In genomic region chr5:159912033-159912800, GRCh38 we compare ENCODE assay signal across 11 cellular contexts. TPM values are rescaled to one million over a fixed set of nuclear protein-coding genes. Genes with fewer than 3 reads are reported as not detected.
DNase-seq lines count a peak whose midpoint lies in the region; ATAC-seq and TF ChIP-seq lines count a peak whose summit lies in the region.
"Had no signal": no experiment of that assay in that cellular context is flagged by ENCODE, and none has a peak within 500 bp of the region (broad histone marks: within the 10 kb centered on the region; RNA-seq: fewer than 3 reads in every experiment).

No MANE protein-coding gene starts in this region.

- H3K9ac ChIP-seq in IMR-90 (ENCODE audit: low read depth, low read length): 0 out of 2 replicates have a peak overlapping the region, but pooled peaks have one; percentile 0

- intact Hi-C loops in IMR-90 (cut with micrococcal nuclease) (no loop called here), left colon (cut with DNase I, micrococcal nuclease) (loop anchor here in 1 of 2 donors (10.0 kb wide), 1 partner anchor 467 kb away; no protein-coding TSS in a partner anchor)

- no peaks in the 10 kb centered on the region for H3K27me3 ChIP-seq in IMR-90 (ENCODE audit: control insufficient read depth, insufficient read depth, low read length)

- H3K4me3 Mint-ChIP-seq in chondrocyte (ENCODE audit: unreplicated experiment) (no peak overlapping the region), type B pancreatic cell (peak overlapping the region; percentile 29)
- no peak overlapping the region for H3K4me3 Mint-ChIP-seq in activated CD4-positive, alpha-beta memory T cell treated with anti-CD3 and anti-CD28 coated beads, Interleukin-2, amount 10 ng/mL, durations not matched to agents 7 days and 5 days

- in situ Hi-C loops in IMR-90 (cut with MboI; ENCODE audit: low sequenced_read_pairs): no loop called here

- H2AK9ac ChIP-seq in IMR-90 (replicated peaks; ENCODE audit: low read depth, low read length, poor library complexity): no peak overlapping the region

- H3K23ac ChIP-seq in IMR-90 (ENCODE audit: low read depth, low read length): peak overlapping the region; percentile 39

- TF ChIP-seq POLR2A in IMR-90 (IDR thresholded peaks at IDR 0.05; ENCODE audit: low read depth, low read length): no peak

- BruUV-seq in IMR-90 (replicated peaks; lab: Mats Ljungman, UMichigan): no TSS peak

- DNase-seq in IMR-90 (peak; percentile 65), chondrocyte (ENCODE audit: low spot score) (no peak), left colon (no peak), type B pancreatic cell (ENCODE audit: extremely low spot score, unreplicated experiment) (no peak), NCI-H1436 (lab: John Stamatoyannopoulos, UW) (no peak), NCI-H345 treated with DMSO at 0.1 percent for 48 hours (lab: John Stamatoyannopoulos, UW; ENCODE audit: unreplicated experiment) (no peak), DMS 273 (lab: John Stamatoyannopoulos, UW; ENCODE audit: unreplicated experiment) (no peak)
- no peak for DNase-seq in activated CD4-positive, alpha-beta memory T cell treated with anti-CD3 and anti-CD28 coated beads, Interleukin-2, amount 10 ng/mL, durations not matched to agents 7 days and 5 days
- DNase-seq: DMS79 treated with DMSO at 0.1 percent for 48 hours, pancreas had no signal

- H3K4me2 ChIP-seq in IMR-90 (ENCODE audit: low read depth, low read length): peak overlapping the region; percentile 47; the same call in 1 of the 2 replicates

- no peak overlapping the region; the same call in 1 of the 2 replicates for H3K56ac ChIP-seq in IMR-90 (ENCODE audit: extremely low read depth, insufficient read depth, low read length)

- peak overlapping the region; percentile 75 for H3K27ac Mint-ChIP-seq in chondrocyte (ENCODE audit: unreplicated experiment)
- peak overlapping the region; percentile 74 for H3K27ac Mint-ChIP-seq in type B pancreatic cell
- no peak overlapping the region for H3K27ac Mint-ChIP-seq in activated CD4-positive, alpha-beta memory T cell treated with anti-CD3 and anti-CD28 coated beads, Interleukin-2, amount 10 ng/mL, durations not matched to agents 7 days and 5 days

- no peaks in the 10 kb centered on the region for H3K36me3 ChIP-seq in IMR-90 (ENCODE audit: control insufficient read depth, insufficient read depth, low read length)
- H3K36me3 ChIP-seq: pancreas had no signal

- H4K8ac ChIP-seq in IMR-90 (ENCODE audit: low read depth in 2 of 2, low read length in 2 of 2): peak overlapping the region in 1 of 2 experiments; percentile 59; a peak in 3 of 4 replicates

- peak overlapping the region; percentile 2 for H3K27ac ChIP-seq in IMR-90 (ENCODE audit: insufficient read depth, low read length)
- H3K27ac ChIP-seq: pancreas had no signal

- H3K36me3 Mint-ChIP-seq in chondrocyte (ENCODE audit: low read depth): no peaks in the 10 kb centered on the region
- H3K36me3 Mint-ChIP-seq in type B pancreatic cell: no peaks in the 10 kb centered on the region
- no peaks in the 10 kb centered on the region for H3K36me3 Mint-ChIP-seq in activated CD4-positive, alpha-beta memory T cell treated with anti-CD3 and anti-CD28 coated beads, Interleukin-2, amount 10 ng/mL, durations not matched to agents 7 days and 5 days (ENCODE audit: low read depth)

- CTCF ChIA-PET in IMR-90 (lab: Yijun Ruan, JAX): interaction anchor here (0.7 kb wide), 1 partner anchor 22 kb away, joined by 3 read pairs; no protein-coding TSS in a partner anchor
- CTCF ChIA-PET in activated CD4-positive, alpha-beta memory T cell treated with anti-CD3 and anti-CD28 coated beads, Interleukin-2, amount 10 ng/mL, durations not matched to agents 7 days and 5 days (lab: Charles Lee): interaction anchor here (0.6 to 0.7 kb wide), 2 partner anchors 338 to 396 kb away, joined by 3 read pairs; no protein-coding TSS in a partner anchor

- H3K9me3 Mint-ChIP-seq in chondrocyte (ENCODE audit: low read depth) (no peaks in the 10 kb centered on the region), type B pancreatic cell (no peaks in the 10 kb centered on the region)
- H3K9me3 Mint-ChIP-seq in activated CD4-positive, alpha-beta memory T cell treated with anti-CD3 and anti-CD28 coated beads, Interleukin-2, amount 10 ng/mL, durations not matched to agents 7 days and 5 days: no peaks in the 10 kb centered on the region

- no peak overlapping the region for H4K5ac ChIP-seq in IMR-90 (ENCODE audit: low read depth, low read length)

- POLR2A ChIA-PET in IMR-90 (lab: Charles Lee; ENCODE audit: unreplicated experiment): interaction anchor here (0.6 kb wide), 1 partner anchor 50 kb away, joined by 3 read pairs; no protein-coding TSS in a partner anchor
- POLR2A ChIA-PET in activated CD4-positive, alpha-beta memory T cell treated with anti-CD3 and anti-CD28 coated beads, Interleukin-2, amount 10 ng/mL, durations not matched to agents 7 days and 5 days (lab: Charles Lee): no interaction called here

- H2BK15ac ChIP-seq in IMR-90 (ENCODE audit: low read depth, low read length): peak overlapping the region; percentile 58; the same call in 2 of the 3 replicates

- no peak overlapping the region for H3K4me3 ChIP-seq in IMR-90 (ENCODE audit: insufficient read depth, low read depth, low read length)
- H3K4me3 ChIP-seq: coronary artery, pancreas had no signal

- H2BK5ac ChIP-seq in IMR-90 (ENCODE audit: low read depth, low read length, poor library complexity, severe bottlenecking): peak overlapping the region; percentile 40

- H2AFZ ChIP-seq in IMR-90 (replicated peaks; ENCODE audit: low read length, poor library complexity): no peak overlapping the region

- no peaks in the 10 kb centered on the region for H3K79me1 ChIP-seq in IMR-90 (ENCODE audit: low read depth in 1 of 2, low read length in 2 of 2)

- peak overlapping the region; percentile 29 for H3K14ac ChIP-seq in IMR-90 (replicated peaks; ENCODE audit: low read depth, low read length)

- H3K4me1 ChIP-seq in IMR-90 (ENCODE audit: control insufficient read depth, insufficient read depth, low read length): peaks cover 14% of the 10 kb centered on the region
- H3K4me1 ChIP-seq: pancreas had no signal

- no peaks in the 10 kb centered on the region for H3K9me3 ChIP-seq in IMR-90 (ENCODE audit: control insufficient read depth, insufficient read depth, low read length)
- H3K9me3 ChIP-seq: pancreas had no signal

- peak overlapping the region; percentile 87 for H2BK20ac ChIP-seq in IMR-90 (ENCODE audit: low read depth, low read length)

- peak overlapping the region; percentile 47; the same call in 1 of the 2 replicates for H2AK5ac ChIP-seq in IMR-90 (ENCODE audit: low read depth, low read length)

- H3K9me1 ChIP-seq in IMR-90 (ENCODE audit: insufficient read depth, low read length): peaks cover 14% of the 10 kb centered on the region

- dilution Hi-C loops in IMR-90 (cut with HindIII; ENCODE audit: low sequenced_read_pairs, unreplicated experiment): no loop called here

- no peaks in the 10 kb centered on the region for H4K20me1 ChIP-seq in IMR-90 (ENCODE audit: insufficient read depth, low read length)

- TF ChIP-seq CTCF in IMR-90 (conservative IDR thresholded peaks at IDR 0.05; ENCODE audit: low read depth, low read length) (no peak), chondrocyte (IDR thresholded peaks at IDR 0.05) (no peak), type B pancreatic cell (conservative IDR thresholded peaks at IDR 0.05) (no peak)

- peak overlapping the region; percentile 72; the same call in 1 of the 2 replicates for H3K18ac ChIP-seq in IMR-90 (ENCODE audit: low read depth, low read length)

- H3K4me1 Mint-ChIP-seq in chondrocyte (ENCODE audit: low read depth) (peaks cover 54% of the 10 kb centered on the region), type B pancreatic cell (ENCODE audit: unreplicated experiment) (peaks cover 33% of the 10 kb centered on the region)
- H3K4me1 Mint-ChIP-seq in activated CD4-positive, alpha-beta memory T cell treated with anti-CD3 and anti-CD28 coated beads, Interleukin-2, amount 10 ng/mL, durations not matched to agents 7 days and 5 days: peaks cover 6% of the 10 kb centered on the region

- H3K27me3 Mint-ChIP-seq in chondrocyte (ENCODE audit: low read depth): peaks cover 5% of the 10 kb centered on the region
- H3K27me3 Mint-ChIP-seq in type B pancreatic cell: peaks cover 41% of the 10 kb centered on the region
- peaks cover 47% of the 10 kb centered on the region for H3K27me3 Mint-ChIP-seq in activated CD4-positive, alpha-beta memory T cell treated with anti-CD3 and anti-CD28 coated beads, Interleukin-2, amount 10 ng/mL, durations not matched to agents 7 days and 5 days

- TF ChIP-seq RAD21 in IMR-90 (IDR thresholded peaks at IDR 0.05; ENCODE audit: low read length): no peak

- WGBS in IMR-90 (ENCODE audit: extremely low coverage in 2 of 2, insufficient read length in 1 of 2), 2 experiments: no CpG with 5 or more reads among the region's 4 CpGs

- H3K4ac ChIP-seq in IMR-90 (ENCODE audit: low read depth, low read length): peak overlapping the region; percentile 64

- peak overlapping the region; percentile 78 for H4K91ac ChIP-seq in IMR-90 (ENCODE audit: insufficient read depth, low read depth, low read length)

- peak overlapping the region; percentile 76 for H2BK120ac ChIP-seq in IMR-90 (ENCODE audit: low read depth, low read length)

- ATAC-seq in IMR-90 (ENCODE audit: low read depth) (peak; percentile 26), left colon (peak; percentile 70)

TF ChIP-seq in IMR-90, 13 proteins besides CTCF, POLR2A, EP300 and RAD21 (continues in another document):
- TF ChIP-seq FOS (IDR thresholded peaks at IDR 0.05; ENCODE audit: low read depth, low read length): no peak
- no peak for TF ChIP-seq ELK1 (IDR thresholded peaks at IDR 0.05; ENCODE audit: borderline replicate concordance, low read depth, low read length)
- no peak for TF ChIP-seq MAFK (IDR thresholded peaks at IDR 0.05; ENCODE audit: low read depth, low read length)
- TF ChIP-seq BHLHE40 (IDR thresholded peaks at IDR 0.05; ENCODE audit: low read depth, low read length): no peak
- no peak for TF ChIP-seq RFX5 (IDR thresholded peaks at IDR 0.05; ENCODE audit: low read depth, low read length)

RNA-seq across cellular contexts. Expression of gene ADRA1B, which starts 4.1 kb away (rescaled TPM):
- 0.18 and 0.56 TPM in 2 replicates for total RNA-seq in IMR-90 (2012; rRNA removed)
- polyA plus RNA-seq in IMR-90 (2012; rRNA removed): 1.5 and 1.6 TPM in 2 replicates
- polyA plus RNA-seq in IMR-90 (2012; cell fraction: cytosol; rRNA removed): 0.76 and 1.5 TPM in 2 replicates
- 0.54 and 1.4 TPM in 2 replicates for polyA plus RNA-seq in IMR-90 (2012; cell fraction: nucleus; rRNA removed; ENCODE audit: low replicate concordance)
- total RNA-seq in chondrocyte: 0.72 to 2.9 TPM (median 1.1 TPM) in 3 replicates
- 1 to 10 TPM; 1.1 to 2.5 TPM for total RNA-seq in left colon
- 2.9 and 9.9 TPM in 2 replicates for total RNA-seq in type B pancreatic cell (ENCODE audit: low replicate concordance)
- not detected for total RNA-seq in activated CD4-positive, alpha-beta memory T cell treated with anti-CD3 and anti-CD28 coated beads, Interleukin-2, amount 10 ng/mL, durations not matched to agents 7 days and 5 days
